In the genomic region with DNA sequence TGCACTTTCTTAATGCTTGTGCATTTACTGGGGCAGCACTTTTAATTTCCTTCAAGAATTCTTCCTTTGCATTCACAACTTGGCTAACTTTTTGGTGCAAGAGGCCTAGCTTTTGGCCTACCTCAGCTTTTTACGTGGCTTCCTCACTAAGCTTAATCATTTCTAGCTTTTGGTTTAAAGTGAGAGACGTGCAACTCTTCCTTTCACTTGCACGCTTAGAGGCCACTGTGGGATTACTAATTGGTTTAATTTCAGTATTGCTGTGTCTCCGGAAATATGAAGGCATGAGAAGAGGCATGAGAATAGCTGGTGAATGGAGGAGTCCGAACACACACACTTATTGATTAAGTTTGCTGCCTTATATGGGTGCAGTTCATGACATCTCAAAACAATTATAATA, we compare ENCODE assay signal across 22 cellular contexts.
"Had no signal": no experiment of that assay in that cellular context is flagged by ENCODE, and none has a peak within 500 bp of the region (broad histone marks: within the 10 kb centered on the region; RNA-seq: fewer than 3 reads in every experiment).

No MANE protein-coding gene starts in this region.

- H3K9me3 Mint-ChIP-seq: stimulated activated naive CD8-positive, alpha-beta T cell treated with anti-CD3 and anti-CD28 coated beads, Interleukin-15, amount 100 ng/mL, for 72 hours had no signal

- H3K27me3 Mint-ChIP-seq: stimulated activated naive B cell treated with anti-CD40 and anti-IgM and Interleukin-4, amounts not matched to agents 10 μg/mL and 1 μg/mL and 100 μg/mL, for 72 hours; stimulated activated naive CD8-positive, alpha-beta T cell treated with anti-CD3 and anti-CD28 coated beads, Interleukin-15, amount 100 ng/mL, for 72 hours had no signal

- FAIRE-seq: endothelial cell of umbilical vein, islet of Langerhans had no signal

- DNase-seq: effector CD4-positive, alpha-beta T cell; endodermal cell; foreskin melanocyte; heart left ventricle; hippocampal formation; kidney glomerular epithelial cell; mammary epithelial cell; naive thymus-derived CD4-positive, alpha-beta T cell; posterior cingulate gyrus; spleen; stimulated activated CD4-positive, alpha-beta T cell treated with anti-CD3 and anti-CD28 coated beads, Interleukin-15, amount 100 ng/mL, for 24 hours; stimulated activated CD4-positive, alpha-beta T cell treated with anti-CD3 and anti-CD28 coated beads, Interleukin-1b, Interleukin-23, amount 100 ng/mL, for 48 hours; stimulated activated CD4-positive, alpha-beta T cell treated with anti-CD3 and anti-CD28 coated beads, Interleukin-4, amount 100 ng/mL, for 24 hours; stimulated activated naive B cell treated with anti-CD40 and anti-IgM and Interleukin-4, amounts not matched to agents 10 μg/mL and 1 μg/mL and 100 μg/mL, for 72 hours; stimulated activated naive CD8-positive, alpha-beta T cell treated with anti-CD3 and anti-CD28 coated beads, Interleukin-15, amount 100 ng/mL, for 72 hours; transverse colon had no signal

- H3K36me3 ChIP-seq: heart left ventricle, spleen, thoracic aorta, transverse colon had no signal

- H3K27ac Mint-ChIP-seq: endodermal cell; naive thymus-derived CD4-positive, alpha-beta T cell; stimulated activated naive B cell treated with anti-CD40 and anti-IgM and Interleukin-4, amounts not matched to agents 10 μg/mL and 1 μg/mL and 100 μg/mL, for 72 hours had no signal

- H3K27ac ChIP-seq: coronary artery, heart left ventricle, spleen, thoracic aorta, transverse colon had no signal

- H3K4me1 Mint-ChIP-seq: stimulated activated naive B cell treated with anti-CD40 and anti-IgM and Interleukin-4, amounts not matched to agents 10 μg/mL and 1 μg/mL and 100 μg/mL, for 72 hours; stimulated activated naive CD8-positive, alpha-beta T cell treated with anti-CD3 and anti-CD28 coated beads, Interleukin-15, amount 100 ng/mL, for 72 hours had no signal

- H3K9me3 ChIP-seq: transverse colon had no signal

- H3K4me3 ChIP-seq: coronary artery, heart left ventricle, spleen, thoracic aorta, transverse colon had no signal

- H3K4me1 ChIP-seq: heart left ventricle, spleen, transverse colon had no signal

- ATAC-seq: heart left ventricle; naive thymus-derived CD4-positive, alpha-beta T cell; sciatic nerve; stimulated activated naive B cell treated with anti-CD40 and anti-IgM and Interleukin-4, amounts not matched to agents 10 μg/mL and 1 μg/mL and 100 μg/mL, for 72 hours; stimulated activated naive CD8-positive, alpha-beta T cell treated with anti-CD3 and anti-CD28 coated beads, Interleukin-15, amount 100 ng/mL, for 72 hours had no signal

- H3K4me3 Mint-ChIP-seq: endodermal cell; naive thymus-derived CD4-positive, alpha-beta T cell; neural crest cell; stimulated activated naive B cell treated with anti-CD40 and anti-IgM and Interleukin-4, amounts not matched to agents 10 μg/mL and 1 μg/mL and 100 μg/mL, for 72 hours; stimulated activated naive CD8-positive, alpha-beta T cell treated with anti-CD3 and anti-CD28 coated beads, Interleukin-15, amount 100 ng/mL, for 72 hours had no signal

- H3K36me3 Mint-ChIP-seq: naive thymus-derived CD4-positive, alpha-beta T cell; stimulated activated naive B cell treated with anti-CD40 and anti-IgM and Interleukin-4, amounts not matched to agents 10 μg/mL and 1 μg/mL and 100 μg/mL, for 72 hours had no signal

- H3K27me3 ChIP-seq: heart left ventricle, spleen, transverse colon had no signal
